Comparison of ENCODE assay signal across 9 cellular contexts in the genomic region with DNA sequence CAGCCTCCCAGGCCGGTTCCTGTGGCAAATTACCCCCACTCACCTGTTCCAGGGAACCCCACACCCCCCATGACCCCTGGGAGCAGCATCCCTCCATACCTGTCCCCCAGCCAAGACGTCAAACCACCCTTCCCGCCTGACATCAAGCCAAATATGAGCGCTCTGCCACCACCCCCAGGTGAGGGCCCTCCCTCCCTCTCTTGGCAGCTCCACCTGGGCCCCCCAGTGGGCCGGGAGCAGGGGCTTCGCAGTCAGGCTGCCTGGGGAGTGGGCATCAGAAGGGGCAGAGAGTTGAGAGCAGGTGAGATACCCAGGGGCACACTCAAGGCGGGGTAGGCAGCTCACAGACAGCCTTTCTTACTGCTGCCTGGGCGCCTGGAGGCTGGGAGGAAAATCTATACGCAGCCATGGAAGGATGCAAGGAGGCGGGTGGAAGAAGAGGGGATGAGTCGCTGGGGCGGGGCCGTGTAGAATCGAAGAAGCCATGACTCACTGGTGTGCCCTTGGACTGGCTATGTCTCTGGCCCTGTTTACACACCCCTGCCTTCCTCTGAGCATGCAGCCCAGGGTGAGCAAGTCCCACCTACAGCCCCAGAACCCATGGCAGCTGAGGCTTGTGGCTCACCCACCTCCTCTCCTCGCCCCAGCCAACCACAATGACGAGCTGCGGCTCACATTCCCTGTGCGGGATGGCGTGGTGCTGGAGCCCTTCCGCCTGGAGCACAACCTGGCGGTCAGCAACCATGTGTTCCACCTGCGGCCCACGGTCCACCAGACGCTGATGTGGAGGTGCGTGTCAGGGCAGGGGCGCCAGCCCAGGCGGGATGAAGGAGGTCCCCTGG. TPM values are rescaled to one million over a fixed set of nuclear protein-coding genes. Genes with fewer than 3 reads are reported as not detected.
DNase-seq lines count a peak whose midpoint lies in the region; ATAC-seq lines count a peak whose summit lies in the region.
"Had no signal": no experiment of that assay in that cellular context is flagged by ENCODE, and none has a peak within 500 bp of the region (broad histone marks: within the 10 kb centered on the region; RNA-seq: fewer than 3 reads in every experiment).

No MANE protein-coding gene starts in this region.

- intact Hi-C loops in left cardiac atrium (cut with DNase I), result no loop called here

- DNase-seq in activated T-cell treated with anti-CD3 and anti-CD28 coated beads for 24 hours (ENCODE audit: low read depth) (peak; percentile 25), left cardiac atrium (peak; percentile 80), NCI-H1694 treated with DMSO at 0.1 percent for 48 hours (lab: John Stamatoyannopoulos, UW) (no peak)
- DNase-seq in activated T-cell treated with anti-CD3 and anti-CD28 coated beads, Interleukin-2, amount 50 U/mL, for 1 hour, result no peak
- DNase-seq in activated T-cell treated with anti-CD3 and anti-CD28 coated beads, Interleukin-2, amount 50 U/mL, for 48 hours, result peak; percentile 53 to 73
- DNase-seq in stimulated activated CD4-positive, alpha-beta T cell treated with anti-CD3 and anti-CD28 coated beads, Interleukin-4, amount 100 ng/mL, for 4 hours, result peak; percentile 45 to 64
- DNase-seq: right lobe of liver had no signal

- ATAC-seq in left cardiac atrium (peak in 1 of 2 donors; percentile 79), HG03342 (IDR thresholded peaks at IDR 0.05; ENCODE audit: unreplicated experiment) (no peak), GM21717 (IDR thresholded peaks at IDR 0.05; ENCODE audit: unreplicated experiment) (no peak)

RNA-seq across cellular contexts. Expression of gene PPIF, which starts 48.6 kb away (rescaled TPM):
- total RNA-seq in left cardiac atrium, result 100 to 1,000 TPM; 110 to 155 TPM

Comparison
In these comparisons a context has a peak if more than half of its experiments do, and no peak if none do; other contexts are left out.
1. DNase-seq: peak in activated T-cell treated with anti-CD3 and anti-CD28 coated beads for 24 hours (single experiment), activated T-cell treated with anti-CD3 and anti-CD28 coated beads, Interleukin-2, amount 50 U/mL, for 48 hours (2 of 2), left cardiac atrium (single experiment) and stimulated activated CD4-positive, alpha-beta T cell treated with anti-CD3 and anti-CD28 coated beads, Interleukin-4, amount 100 ng/mL, for 4 hours (2 of 2); none in activated T-cell treated with anti-CD3 and anti-CD28 coated beads, Interleukin-2, amount 50 U/mL, for 1 hour (single experiment) and NCI-H1694 treated with DMSO at 0.1 percent for 48 hours (single experiment).